Comparison of ENCODE assay signal across 28 cellular contexts in genomic region chr10:107930037-107930436, GRCh38.
"Had no signal": no experiment of that assay in that cellular context is flagged by ENCODE, and none has a peak within 500 bp of the region (broad histone marks: within the 10 kb centered on the region; RNA-seq: fewer than 3 reads in every experiment).

No MANE protein-coding gene starts in this region.

- H3K79me2 ChIP-seq: parathyroid adenoma had no signal

- H3K9me3 ChIP-seq: ovary, psoas muscle, spleen, suprapubic skin, testis, tibial artery, transverse colon, upper lobe of right lung, uterus had no signal

- H3K36me3 ChIP-seq: neural progenitor cell, ovary, spleen, suprapubic skin, tibial artery, transverse colon, upper lobe of right lung, uterus had no signal

- H3K9ac ChIP-seq: neural progenitor cell, parathyroid adenoma had no signal

- DNase-seq: natural killer cell; occipital lobe; ovary; posterior cingulate gyrus; psoas muscle; right cardiac atrium; spleen; stimulated activated CD4-positive, alpha-beta T cell treated with anti-CD3 and anti-CD28 coated beads, Interleukin-12 subunit alpha, Interleukin-12 subunit beta, amount 100 ng/mL, for 4 hours; stimulated activated CD4-positive, alpha-beta T cell treated with anti-CD3 and anti-CD28 coated beads, Interleukin-1b, Interleukin-23, amount 100 ng/mL, for 48 hours; stimulated activated CD4-positive, alpha-beta T cell treated with anti-CD3 and anti-CD28 coated beads, Interleukin-4, amount 100 ng/mL, for 1 hour; stimulated activated CD4-positive, alpha-beta T cell treated with anti-CD3 and anti-CD28 coated beads, Interleukin-4, amount 100 ng/mL, for 4 hours; stimulated activated CD8-positive, alpha-beta memory T cell treated with anti-CD3 and anti-CD28 coated beads, Interleukin-4, amount 100 ng/mL, for 48 hours; stimulated activated naive CD4-positive, alpha-beta T cell; stimulated activated naive CD8-positive, alpha-beta T cell treated with anti-CD3 and anti-CD28 coated beads, Interleukin-15, amount 100 ng/mL, for 72 hours; stimulated activated naive CD8-positive, alpha-beta T cell treated with anti-CD3 and anti-CD28 coated beads, Interleukin-15, Interleukin-2, amounts not matched to agents 100 U/mL and 50 U/mL, for 24 hours; substantia nigra; testis; tibial artery; transverse colon; upper lobe of right lung; uterus had no signal

- H2AFZ ChIP-seq: neural progenitor cell, parathyroid adenoma had no signal

- H3K4me1 ChIP-seq: neural progenitor cell, parathyroid adenoma, psoas muscle, spleen, suprapubic skin, testis, tibial artery, transverse colon, upper lobe of right lung, uterus had no signal

- ATAC-seq: natural killer cell; psoas muscle; right cardiac atrium; sciatic nerve; stimulated activated memory B cell treated with anti-CD40 and anti-IgM and Interleukin-4, amounts not matched to agents 10 μg/mL and 1 μg/mL and 100 μg/mL, for 72 hours; stimulated activated naive CD8-positive, alpha-beta T cell treated with anti-CD3 and anti-CD28 coated beads, Interleukin-15, amount 100 ng/mL, for 72 hours; stimulated activated naive CD8-positive, alpha-beta T cell treated with anti-CD3 and anti-CD28 coated beads, Interleukin-15, Interleukin-2, amounts not matched to agents 100 U/mL and 50 U/mL, for 24 hours; upper lobe of right lung had no signal

- H3K27ac ChIP-seq: neural progenitor cell, ovary, parathyroid adenoma, psoas muscle, skin epidermis, spleen, suprapubic skin, testis, tibial artery, transverse colon, upper lobe of right lung, uterus had no signal

- H3K4me2 ChIP-seq: neural progenitor cell, smooth muscle cell had no signal

- H3K27me3 ChIP-seq: neural progenitor cell, ovary, spleen, suprapubic skin, testis, tibial artery, transverse colon, upper lobe of right lung, uterus had no signal

- H3K4me3 ChIP-seq: neural progenitor cell, ovary, psoas muscle, skin epidermis, smooth muscle cell, spleen, suprapubic skin, testis, tibial artery, transverse colon, upper lobe of right lung, uterus had no signal
